In the genomic region with DNA sequence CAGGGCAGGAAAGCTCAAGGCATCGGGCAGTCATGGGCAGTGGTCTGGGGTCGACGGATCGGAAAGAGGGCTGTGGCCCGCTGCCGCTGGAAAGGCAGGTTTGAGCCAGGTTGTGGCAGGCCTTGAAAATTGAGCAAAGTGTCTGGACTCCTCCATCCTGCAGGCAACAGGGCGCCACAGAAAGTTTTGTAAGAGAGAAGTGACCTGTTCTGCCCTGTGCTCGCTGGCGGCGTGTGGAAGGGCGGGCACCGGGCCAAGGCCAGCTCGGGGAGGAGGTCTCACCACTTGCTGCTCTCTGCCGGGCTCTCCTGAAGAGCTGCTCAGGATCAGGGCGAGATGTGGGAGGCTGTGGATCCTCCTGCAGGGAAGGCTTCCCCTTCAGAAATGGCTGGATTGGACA, we compare ENCODE assay signal across 1 cellular context.
TF ChIP-seq lines count a peak whose summit lies in the region.

No MANE protein-coding gene starts in this region.

TF ChIP-seq in HepG2, 621 proteins besides CTCF, POLR2A, EP300 and RAD21:
- TF ChIP-seq, protein P1, sequence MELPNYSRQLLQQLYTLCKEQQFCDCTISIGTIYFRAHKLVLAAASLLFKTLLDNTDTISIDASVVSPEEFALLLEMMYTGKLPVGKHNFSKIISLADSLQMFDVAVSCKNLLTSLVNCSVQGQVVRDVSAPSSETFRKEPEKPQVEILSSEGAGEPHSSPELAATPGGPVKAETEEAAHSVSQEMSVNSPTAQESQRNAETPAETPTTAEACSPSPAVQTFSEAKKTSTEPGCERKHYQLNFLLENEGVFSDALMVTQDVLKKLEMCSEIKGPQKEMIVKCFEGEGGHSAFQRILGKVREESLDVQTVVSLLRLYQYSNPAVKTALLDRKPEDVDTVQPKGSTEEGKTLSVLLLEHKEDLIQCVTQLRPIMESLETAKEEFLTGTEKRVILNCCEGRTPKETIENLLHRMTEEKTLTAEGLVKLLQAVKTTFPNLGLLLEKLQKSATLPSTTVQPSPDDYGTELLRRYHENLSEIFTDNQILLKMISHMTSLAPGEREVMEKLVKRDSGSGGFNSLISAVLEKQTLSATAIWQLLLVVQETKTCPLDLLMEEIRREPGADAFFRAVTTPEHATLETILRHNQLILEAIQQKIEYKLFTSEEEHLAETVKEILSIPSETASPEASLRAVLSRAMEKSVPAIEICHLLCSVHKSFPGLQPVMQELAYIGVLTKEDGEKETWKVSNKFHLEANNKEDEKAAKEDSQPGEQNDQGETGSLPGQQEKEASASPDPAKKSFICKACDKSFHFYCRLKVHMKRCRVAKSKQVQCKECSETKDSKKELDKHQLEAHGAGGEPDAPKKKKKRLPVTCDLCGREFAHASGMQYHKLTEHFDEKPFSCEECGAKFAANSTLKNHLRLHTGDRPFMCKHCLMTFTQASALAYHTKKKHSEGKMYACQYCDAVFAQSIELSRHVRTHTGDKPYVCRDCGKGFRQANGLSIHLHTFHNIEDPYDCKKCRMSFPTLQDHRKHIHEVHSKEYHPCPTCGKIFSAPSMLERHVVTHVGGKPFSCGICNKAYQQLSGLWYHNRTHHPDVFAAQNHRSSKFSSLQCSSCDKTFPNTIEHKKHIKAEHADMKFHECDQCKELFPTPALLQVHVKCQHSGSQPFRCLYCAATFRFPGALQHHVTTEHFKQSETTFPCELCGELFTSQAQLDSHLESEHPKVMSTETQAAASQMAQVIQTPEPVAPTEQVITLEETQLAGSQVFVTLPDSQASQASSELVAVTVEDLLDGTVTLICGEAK (IDR thresholded peaks at IDR 0.05) = no peak
- TF ChIP-seq, protein P1 (CRISPR knock-in tag; IDR thresholded peaks at IDR 0.05) = no peak
- TF ChIP-seq SALL1 (CRISPR knock-in tag; IDR thresholded peaks at IDR 0.05) = peak; percentile 15; the same call in 1 of the 2 replicates
- TF ChIP-seq SALL2 (CRISPR knock-in tag; IDR thresholded peaks at IDR 0.05) = no peak
- TF ChIP-seq ZSCAN29 (CRISPR knock-in tag; conservative IDR thresholded peaks at IDR 0.05) = no peak
- TF ChIP-seq, protein P2, sequence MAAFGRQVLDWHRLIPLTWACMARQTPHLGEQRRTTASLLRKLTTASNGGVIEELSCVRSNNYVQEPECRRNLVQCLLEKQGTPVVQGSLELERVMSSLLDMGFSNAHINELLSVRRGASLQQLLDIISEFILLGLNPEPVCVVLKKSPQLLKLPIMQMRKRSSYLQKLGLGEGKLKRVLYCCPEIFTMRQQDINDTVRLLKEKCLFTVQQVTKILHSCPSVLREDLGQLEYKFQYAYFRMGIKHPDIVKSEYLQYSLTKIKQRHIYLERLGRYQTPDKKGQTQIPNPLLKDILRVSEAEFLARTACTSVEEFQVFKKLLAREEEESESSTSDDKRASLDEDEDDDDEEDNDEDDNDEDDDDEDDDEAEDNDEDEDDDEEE (CRISPR knock-in tag; IDR thresholded peaks at IDR 0.05) = no peak
- TF ChIP-seq ZFP36L1 (CRISPR knock-in tag; IDR thresholded peaks at IDR 0.05) = no peak
- TF ChIP-seq FOXK1 (CRISPR knock-in tag; IDR thresholded peaks at IDR 0.05; ENCODE audit: borderline replicate concordance, low read depth) = no peak
- TF ChIP-seq NR2F1 (CRISPR knock-in tag; IDR thresholded peaks at IDR 0.05) = 0 out of 4 replicates have a peak, but pooled peaks of 1 of the 2 experiments have one; percentile 15
- TF ChIP-seq SOX13 (IDR thresholded peaks at IDR 0.05) = no peak
- 0 out of 4 replicates have a peak, but pooled peaks of 1 of the 2 experiments have one; percentile 2 for TF ChIP-seq SOX13 (CRISPR knock-in tag; conservative IDR thresholded peaks at IDR 0.05 in 1 of 2, IDR thresholded peaks at IDR 0.05 in 1 of 2)
- 0 out of 2 replicates have a peak, but pooled peaks have one; percentile 6 for TF ChIP-seq FOSL2 (CRISPR knock-in tag; IDR thresholded peaks at IDR 0.05)
- TF ChIP-seq RXRA (CRISPR knock-in tag; IDR thresholded peaks at IDR 0.05) = 0 out of 2 replicates have a peak, but pooled peaks have one; percentile 24
- no peak for TF ChIP-seq RBM39 (IDR thresholded peaks at IDR 0.05; ENCODE audit: low read depth, low read length, poor library complexity, severe bottlenecking)
- TF ChIP-seq JUN (CRISPR knock-in tag; IDR thresholded peaks at IDR 0.05) = no peak
- TF ChIP-seq, protein P3, sequence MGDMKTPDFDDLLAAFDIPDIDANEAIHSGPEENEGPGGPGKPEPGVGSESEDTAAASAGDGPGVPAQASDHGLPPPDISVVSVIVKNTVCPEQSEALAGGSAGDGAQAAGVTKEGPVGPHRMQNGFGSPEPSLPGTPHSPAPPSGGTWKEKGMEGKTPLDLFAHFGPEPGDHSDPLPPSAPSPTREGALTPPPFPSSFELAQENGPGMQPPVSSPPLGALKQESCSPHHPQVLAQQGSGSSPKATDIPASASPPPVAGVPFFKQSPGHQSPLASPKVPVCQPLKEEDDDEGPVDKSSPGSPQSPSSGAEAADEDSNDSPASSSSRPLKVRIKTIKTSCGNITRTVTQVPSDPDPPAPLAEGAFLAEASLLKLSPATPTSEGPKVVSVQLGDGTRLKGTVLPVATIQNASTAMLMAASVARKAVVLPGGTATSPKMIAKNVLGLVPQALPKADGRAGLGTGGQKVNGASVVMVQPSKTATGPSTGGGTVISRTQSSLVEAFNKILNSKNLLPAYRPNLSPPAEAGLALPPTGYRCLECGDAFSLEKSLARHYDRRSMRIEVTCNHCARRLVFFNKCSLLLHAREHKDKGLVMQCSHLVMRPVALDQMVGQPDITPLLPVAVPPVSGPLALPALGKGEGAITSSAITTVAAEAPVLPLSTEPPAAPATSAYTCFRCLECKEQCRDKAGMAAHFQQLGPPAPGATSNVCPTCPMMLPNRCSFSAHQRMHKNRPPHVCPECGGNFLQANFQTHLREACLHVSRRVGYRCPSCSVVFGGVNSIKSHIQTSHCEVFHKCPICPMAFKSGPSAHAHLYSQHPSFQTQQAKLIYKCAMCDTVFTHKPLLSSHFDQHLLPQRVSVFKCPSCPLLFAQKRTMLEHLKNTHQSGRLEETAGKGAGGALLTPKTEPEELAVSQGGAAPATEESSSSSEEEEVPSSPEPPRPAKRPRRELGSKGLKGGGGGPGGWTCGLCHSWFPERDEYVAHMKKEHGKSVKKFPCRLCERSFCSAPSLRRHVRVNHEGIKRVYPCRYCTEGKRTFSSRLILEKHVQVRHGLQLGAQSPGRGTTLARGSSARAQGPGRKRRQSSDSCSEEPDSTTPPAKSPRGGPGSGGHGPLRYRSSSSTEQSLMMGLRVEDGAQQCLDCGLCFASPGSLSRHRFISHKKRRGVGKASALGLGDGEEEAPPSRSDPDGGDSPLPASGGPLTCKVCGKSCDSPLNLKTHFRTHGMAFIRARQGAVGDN (CRISPR knock-in tag; IDR thresholded peaks at IDR 0.05) = peak; percentile 43; the same call in 1 of the 2 replicates
- TF ChIP-seq, protein P4, sequence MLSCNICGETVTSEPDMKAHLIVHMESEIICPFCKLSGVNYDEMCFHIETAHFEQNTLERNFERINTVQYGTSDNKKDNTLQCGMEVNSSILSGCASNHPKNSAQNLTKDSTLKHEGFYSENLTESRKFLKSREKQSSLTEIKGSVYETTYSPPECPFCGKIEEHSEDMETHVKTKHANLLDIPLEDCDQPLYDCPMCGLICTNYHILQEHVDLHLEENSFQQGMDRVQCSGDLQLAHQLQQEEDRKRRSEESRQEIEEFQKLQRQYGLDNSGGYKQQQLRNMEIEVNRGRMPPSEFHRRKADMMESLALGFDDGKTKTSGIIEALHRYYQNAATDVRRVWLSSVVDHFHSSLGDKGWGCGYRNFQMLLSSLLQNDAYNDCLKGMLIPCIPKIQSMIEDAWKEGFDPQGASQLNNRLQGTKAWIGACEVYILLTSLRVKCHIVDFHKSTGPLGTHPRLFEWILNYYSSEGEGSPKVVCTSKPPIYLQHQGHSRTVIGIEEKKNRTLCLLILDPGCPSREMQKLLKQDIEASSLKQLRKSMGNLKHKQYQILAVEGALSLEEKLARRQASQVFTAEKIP (CRISPR knock-in tag; IDR thresholded peaks at IDR 0.05; ENCODE audit: borderline replicate concordance) = no peak
- TF ChIP-seq, protein P5, sequence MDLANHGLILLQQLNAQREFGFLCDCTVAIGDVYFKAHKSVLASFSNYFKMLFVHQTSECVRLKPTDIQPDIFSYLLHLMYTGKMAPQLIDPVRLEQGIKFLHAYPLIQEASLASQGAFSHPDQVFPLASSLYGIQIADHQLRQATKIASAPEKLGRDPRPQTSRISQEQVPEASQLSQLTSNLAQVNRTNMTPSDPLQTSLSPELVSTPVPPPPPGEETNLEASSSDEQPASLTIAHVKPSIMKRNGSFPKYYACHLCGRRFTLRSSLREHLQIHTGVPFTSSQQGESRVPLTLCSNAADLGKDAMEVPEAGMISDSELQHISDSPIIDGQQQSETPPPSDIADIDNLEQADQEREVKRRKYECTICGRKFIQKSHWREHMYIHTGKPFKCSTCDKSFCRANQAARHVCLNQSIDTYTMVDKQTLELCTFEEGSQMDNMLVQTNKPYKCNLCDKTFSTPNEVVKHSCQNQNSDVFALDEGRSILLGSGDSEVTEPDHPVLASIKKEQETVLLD (CRISPR knock-in tag; IDR thresholded peaks at IDR 0.05; ENCODE audit: low read depth) = no peak
- TF ChIP-seq, protein P6, sequence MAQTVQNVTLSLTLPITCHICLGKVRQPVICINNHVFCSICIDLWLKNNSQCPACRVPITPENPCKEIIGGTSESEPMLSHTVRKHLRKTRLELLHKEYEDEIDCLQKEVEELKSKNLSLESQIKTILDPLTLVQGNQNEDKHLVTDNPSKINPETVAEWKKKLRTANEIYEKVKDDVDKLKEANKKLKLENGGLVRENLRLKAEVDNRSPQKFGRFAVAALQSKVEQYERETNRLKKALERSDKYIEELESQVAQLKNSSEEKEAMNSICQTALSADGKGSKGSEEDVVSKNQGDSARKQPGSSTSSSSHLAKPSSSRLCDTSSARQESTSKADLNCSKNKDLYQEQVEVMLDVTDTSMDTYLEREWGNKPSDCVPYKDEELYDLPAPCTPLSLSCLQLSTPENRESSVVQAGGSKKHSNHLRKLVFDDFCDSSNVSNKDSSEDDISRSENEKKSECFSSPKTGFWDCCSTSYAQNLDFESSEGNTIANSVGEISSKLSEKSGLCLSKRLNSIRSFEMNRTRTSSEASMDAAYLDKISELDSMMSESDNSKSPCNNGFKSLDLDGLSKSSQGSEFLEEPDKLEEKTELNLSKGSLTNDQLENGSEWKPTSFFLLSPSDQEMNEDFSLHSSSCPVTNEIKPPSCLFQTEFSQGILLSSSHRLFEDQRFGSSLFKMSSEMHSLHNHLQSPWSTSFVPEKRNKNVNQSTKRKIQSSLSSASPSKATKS (CRISPR knock-in tag; IDR thresholded peaks at IDR 0.05) = no peak
- 0 out of 2 replicates have a peak, but pooled peaks have one; percentile 27 for TF ChIP-seq ZNF274 (CRISPR knock-in tag; IDR thresholded peaks at IDR 0.05)
